Comparison of ENCODE assay signal across 17 cellular contexts in the genomic region with DNA sequence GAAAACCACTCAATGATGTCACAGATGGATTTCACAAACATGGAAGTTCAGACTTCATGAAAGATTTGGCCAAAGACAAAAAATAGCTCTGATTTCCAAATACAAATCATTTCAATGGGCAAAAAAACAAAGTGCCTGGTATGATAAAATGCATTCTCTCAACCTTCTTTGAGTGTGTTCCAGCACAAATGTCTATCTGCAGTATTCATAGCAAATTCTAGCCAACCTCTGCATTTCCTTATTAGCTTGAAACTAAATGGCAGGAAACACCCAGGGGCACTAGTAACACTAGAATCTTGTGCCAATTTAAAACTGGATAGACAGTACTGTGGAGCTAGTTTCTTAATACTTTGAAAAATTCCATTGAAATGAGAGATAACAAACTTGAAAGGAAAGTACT. TPM values are rescaled to one million over a fixed set of nuclear protein-coding genes. Genes with fewer than 3 reads are reported as not detected.
"Had no signal": no experiment of that assay in that cellular context is flagged by ENCODE, and none has a peak within 500 bp of the region (broad histone marks: within the 10 kb centered on the region; RNA-seq: fewer than 3 reads in every experiment).

No MANE protein-coding gene starts in this region.

- H3K27me3 ChIP-seq: stomach, uterus had no signal

- H3K9me3 ChIP-seq: stomach, thoracic aorta, uterus had no signal

- DNase-seq: activated CD4-positive, alpha-beta T cell treated with anti-CD3 and anti-CD28 coated beads for 36 hours; activated CD8-positive, alpha-beta memory T cell treated with anti-CD3 and anti-CD28 coated beads, Interleukin-2, amount 50 U/mL, for 4 hours; activated CD8-positive, alpha-beta T cell treated with anti-CD3 and anti-CD28 coated beads for 36 hours; activated naive CD4-positive, alpha-beta T cell; central memory CD4-positive, alpha-beta T cell; cortex of kidney; effector memory CD8-positive, alpha-beta T cell; left ventricle myocardium superior; mesendoderm; stimulated activated CD4-positive, alpha-beta T cell treated with anti-CD3 and anti-CD28 coated beads, Interleukin-15, amount 100 ng/mL, for 24 hours; stimulated activated CD4-positive, alpha-beta T cell treated with anti-CD3 and anti-CD28 coated beads, Interleukin-4, amount 100 ng/mL, for 4 hours; stomach; T-cell; T1000; uterus had no signal

- H3K4me3 ChIP-seq: stomach, thoracic aorta, uterus had no signal

- H3K36me3 ChIP-seq: stomach, thoracic aorta, uterus had no signal

- H3K4me1 ChIP-seq: uterus had no signal

- H3K27ac ChIP-seq: stomach, thoracic aorta, VCaP had no signal

- ATAC-seq: activated CD4-positive, alpha-beta T cell treated with anti-CD3 and anti-CD28 coated beads for 36 hours; activated CD8-positive, alpha-beta T cell treated with anti-CD3 and anti-CD28 coated beads for 36 hours; effector memory CD8-positive, alpha-beta T cell; left ventricle myocardium superior; T-cell had no signal

RNA-seq across cellular contexts. Expression of a gene that starts 42.9 kb away (rescaled TPM):
- total RNA-seq: activated CD4-positive, alpha-beta T cell treated with anti-CD3 and anti-CD28 coated beads for 36 hours; activated CD8-positive, alpha-beta T cell treated with anti-CD3 and anti-CD28 coated beads for 36 hours had no signal
